ENCODE assay signal across 8 cellular contexts in the genomic region with DNA sequence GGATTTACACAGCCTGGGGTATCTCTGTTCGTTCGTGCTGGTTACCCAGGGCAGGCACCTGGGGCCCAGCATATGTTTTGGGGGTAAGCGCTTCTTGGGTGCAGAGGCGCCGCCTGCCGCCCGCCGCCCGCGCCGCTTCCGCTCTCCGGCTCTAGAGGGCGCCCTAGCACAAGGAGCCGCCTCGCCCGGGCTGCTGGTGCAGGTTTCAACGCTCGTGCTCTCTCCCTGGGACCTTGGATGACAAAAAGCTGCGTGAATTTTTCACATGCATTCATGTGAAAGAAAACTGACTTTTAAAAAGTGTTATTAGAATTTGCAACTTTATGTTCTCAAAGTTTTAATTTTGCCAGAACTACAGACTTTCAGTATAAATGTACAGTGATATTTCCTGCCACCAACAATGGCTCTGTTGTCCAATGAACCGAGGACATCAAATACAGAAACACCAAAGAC. TPM values are rescaled to one million over a fixed set of nuclear protein-coding genes. Genes with fewer than 3 reads are reported as not detected.
DNase-seq lines count a peak whose midpoint lies in the region; ATAC-seq, FAIRE-seq and TF ChIP-seq lines count a peak whose summit lies in the region.

No MANE protein-coding gene starts in this region.

- no peak overlapping the region for H3K9ac ChIP-seq in kidney (ENCODE audit: low read length in 2 of 2)

- CTCF ChIA-PET in activated B cell treated with CpG ODN at 0.5 μM for 24 hours (lab: Charles Lee): interaction anchor here (0.6 to 3.1 kb wide), 12 partner anchors 10 to 166 kb away, joined by 3 to 67 read pairs (median 4); no protein-coding TSS in a partner anchor

- no peaks in the 10 kb centered on the region for H3K9me3 Mint-ChIP-seq in activated B cell treated with CpG ODN at 0.5 μM for 24 hours

- H3K27me3 Mint-ChIP-seq in activated B cell treated with CpG ODN at 0.5 μM for 24 hours: peaks cover 2% of the 10 kb centered on the region

- H3K27ac Mint-ChIP-seq in activated B cell treated with CpG ODN at 0.5 μM for 24 hours: no peak overlapping the region

- intact Hi-C loops in activated B cell treated with CpG ODN at 0.5 μM for 24 hours (cut with micrococcal nuclease) (loop anchor here (1.0 to 5.0 kb wide), 6 partner anchors 38 to 352 kb away; partner anchors contain the start of gene RPS6KA2), breast epithelium (cut with DNase I; ENCODE audit: low total_unique reads) (no loop called here), kidney (cut with DNase I) (loop anchor here (10.0 kb wide), 1 partner anchor 129 kb away; no protein-coding TSS in a partner anchor)

- TF ChIP-seq CTCF in activated B cell treated with CpG ODN at 0.5 μM for 24 hours (IDR thresholded peaks at IDR 0.05): peak; percentile 97
- TF ChIP-seq CTCF in breast epithelium (IDR thresholded peaks at IDR 0.05): peak; percentile 61 to 92 (median 90)
- TF ChIP-seq CTCF in kidney (IDR thresholded peaks at IDR 0.05; ENCODE audit: borderline replicate concordance, extremely low read depth, insufficient read depth): peak; percentile 96

- no peaks in the 10 kb centered on the region for H3K9me3 ChIP-seq in breast epithelium
- no peaks in the 10 kb centered on the region for H3K9me3 ChIP-seq in kidney (ENCODE audit: control insufficient read depth in 1 of 2, low read length in 2 of 2)

- H3K36me3 ChIP-seq in breast epithelium (no peaks in the 10 kb centered on the region), kidney (ENCODE audit: control insufficient read depth in 1 of 2, insufficient read depth in 2 of 2, low read length in 2 of 2) (no peaks in the 10 kb centered on the region)

- POLR2A ChIA-PET in activated B cell treated with CpG ODN at 0.5 μM for 24 hours (lab: Charles Lee): interaction anchor here (0.7 to 1.0 kb wide), 2 partner anchors 106 to 125 kb away, joined by 3 read pairs; no protein-coding TSS in a partner anchor

- no peak overlapping the region for H3K27ac ChIP-seq in breast epithelium
- H3K27ac ChIP-seq in kidney (ENCODE audit: low read depth in 2 of 2, low read length in 2 of 2): no peak overlapping the region

- ATAC-seq in HG02623 (IDR thresholded peaks at IDR 0.05; ENCODE audit: unreplicated experiment) (peak; percentile 92), activated B cell treated with CpG ODN at 0.5 μM for 24 hours (ENCODE audit: low read depth) (peak; percentile 94)

- no peak for TF ChIP-seq POLR2A in breast epithelium (IDR thresholded peaks at IDR 0.05)

- DNase-seq in NCI-H82 (lab: John Stamatoyannopoulos, UW) (peak; percentile 63), NCI-H82 treated with DMSO at 0.1 percent for 48 hours (lab: John Stamatoyannopoulos, UW; ENCODE audit: unreplicated experiment) (no peak), NCI-H1092 (lab: John Stamatoyannopoulos, UW) (peak; percentile 44), activated B cell treated with CpG ODN at 0.5 μM for 24 hours (peak; percentile 85), breast epithelium (ENCODE audit: low spot score in 2 of 2) (peak in 1 of 2 donors; percentile 52), kidney (peak; percentile 83)
- peak; percentile 87 to 91 for DNase-seq in stimulated activated CD4-positive, alpha-beta T cell treated with anti-CD3 and anti-CD28 coated beads, Interleukin-2, amount 100 ng/mL, for 48 hours

- H3K27me3 ChIP-seq in breast epithelium: peaks cover 0 to 11% of the 10 kb centered on the region in 2 donors

- FAIRE-seq in kidney (lab: Jason Lieb, UNC): no peak

- peaks cover 8% of the 10 kb centered on the region for H3K4me1 Mint-ChIP-seq in activated B cell treated with CpG ODN at 0.5 μM for 24 hours

- H3K4me3 ChIP-seq in breast epithelium (no peak overlapping the region), kidney (ENCODE audit: low read length in 2 of 2) (no peak overlapping the region)

- H3K4me1 ChIP-seq in breast epithelium: no peaks in the 10 kb centered on the region
- H3K4me1 ChIP-seq in kidney (ENCODE audit: control insufficient read depth in 1 of 2, insufficient read depth in 1 of 2, low read depth in 1 of 2, low read length in 2 of 2): no peaks in the 10 kb centered on the region

- no peak overlapping the region for H3K4me3 Mint-ChIP-seq in activated B cell treated with CpG ODN at 0.5 μM for 24 hours

- no peaks in the 10 kb centered on the region for H3K36me3 Mint-ChIP-seq in activated B cell treated with CpG ODN at 0.5 μM for 24 hours (ENCODE audit: low read depth)

RNA-seq across cellular contexts. Expression of gene PRR18, which starts 32.5 kb away (rescaled TPM):
- total RNA-seq in activated B cell treated with CpG ODN at 0.5 μM for 24 hours: 0.10 TPM in 1 of 2 replicates, not detected in the other
- under 1 TPM in 1 of 3 donors, not detected in 2; 0.29 TPM for total RNA-seq in breast epithelium
- total RNA-seq in kidney: 0.19 TPM
- not detected for polyA plus RNA-seq in kidney (ENCODE audit: insufficient read depth, low read depth, low replicate concordance)
